28 cellular contexts compared by ENCODE assay signal in the genomic region with DNA sequence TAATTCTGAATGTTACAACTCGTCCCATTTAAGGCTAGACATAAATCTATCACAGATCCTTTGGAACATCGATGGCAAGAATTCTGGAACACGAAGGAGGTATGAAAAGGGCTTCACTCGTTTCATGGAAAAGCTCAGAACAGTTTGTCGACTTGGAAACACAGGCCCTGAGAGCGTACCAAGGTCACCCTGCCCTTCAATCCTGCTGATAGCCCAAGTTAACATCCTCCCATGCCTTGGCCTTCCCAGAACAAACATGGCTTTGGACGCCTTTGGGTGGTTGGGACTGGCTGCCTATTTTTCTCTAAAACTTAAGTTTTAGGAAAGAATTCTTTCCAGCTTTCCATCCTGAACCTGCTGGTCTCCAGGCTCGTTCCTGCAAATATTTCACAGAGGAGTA.
"Had no signal": no experiment of that assay in that cellular context is flagged by ENCODE, and none has a peak within 500 bp of the region (broad histone marks: within the 10 kb centered on the region; RNA-seq: fewer than 3 reads in every experiment).

No MANE protein-coding gene starts in this region.

- H3K36me3 ChIP-seq: stomach, suprapubic skin, thoracic aorta, thyroid gland, tibial artery, tibial nerve, transverse colon, upper lobe of left lung, upper lobe of right lung, vagina had no signal

- H3K27ac Mint-ChIP-seq: stimulated activated effector memory CD8-positive, alpha-beta T cell treated with anti-CD3 and anti-CD28 coated beads, Interleukin-12 subunit alpha, Interleukin-12 subunit beta, amount 100 ng/mL, for 72 hours; stimulated activated memory B cell treated with anti-CD40 and anti-IgM and Interleukin-4, amounts not matched to agents 10 μg/mL and 1 μg/mL and 100 μg/mL, for 72 hours; stimulated activated naive B cell treated with anti-CD40 and anti-IgM and Interleukin-4, amounts not matched to agents 10 μg/mL and 1 μg/mL and 100 μg/mL, for 72 hours; stimulated activated naive CD8-positive, alpha-beta T cell treated with anti-CD3 and anti-CD28 coated beads, Interleukin-15, amount 100 ng/mL, for 72 hours; stimulated activated naive CD8-positive, alpha-beta T cell treated with anti-CD3 and anti-CD28 coated beads, Interleukin-15, Interleukin-2, amounts not matched to agents 100 ng/mL and 50 ng/mL, for 24 hours; type B pancreatic cell had no signal

- H3K4me3 ChIP-seq: stomach, suprapubic skin, testis, thoracic aorta, thyroid gland, tibial artery, tibial nerve, transverse colon, upper lobe of left lung, upper lobe of right lung, vagina had no signal

- H3K4me1 ChIP-seq: stomach, suprapubic skin, thyroid gland, tibial artery, transverse colon, upper lobe of left lung, upper lobe of right lung, vagina had no signal

- H3K9me3 Mint-ChIP-seq: stimulated activated effector memory CD8-positive, alpha-beta T cell treated with anti-CD3 and anti-CD28 coated beads, Interleukin-12 subunit alpha, Interleukin-12 subunit beta, amount 100 ng/mL, for 72 hours; stimulated activated memory B cell treated with anti-CD40 and anti-IgM and Interleukin-4, amounts not matched to agents 10 μg/mL and 1 μg/mL and 100 μg/mL, for 72 hours; stimulated activated naive B cell treated with anti-CD40 and anti-IgM and Interleukin-4, amounts not matched to agents 10 μg/mL and 1 μg/mL and 100 μg/mL, for 72 hours; stimulated activated naive CD8-positive, alpha-beta T cell treated with anti-CD3 and anti-CD28 coated beads, Interleukin-15, Interleukin-2, amounts not matched to agents 100 ng/mL and 50 ng/mL, for 24 hours; type B pancreatic cell had no signal

- H3K27me3 Mint-ChIP-seq: stimulated activated memory B cell treated with anti-CD40 and anti-IgM and Interleukin-4, amounts not matched to agents 10 μg/mL and 1 μg/mL and 100 μg/mL, for 72 hours; stimulated activated naive B cell treated with anti-CD40 and anti-IgM and Interleukin-4, amounts not matched to agents 10 μg/mL and 1 μg/mL and 100 μg/mL, for 72 hours; stimulated activated naive CD8-positive, alpha-beta T cell treated with anti-CD3 and anti-CD28 coated beads, Interleukin-15, amount 100 ng/mL, for 72 hours; stimulated activated naive CD8-positive, alpha-beta T cell treated with anti-CD3 and anti-CD28 coated beads, Interleukin-15, Interleukin-2, amounts not matched to agents 100 ng/mL and 50 ng/mL, for 24 hours; type B pancreatic cell had no signal

- H3K27me3 ChIP-seq: stomach, suprapubic skin, testis, thyroid gland, tibial artery, tibial nerve, transverse colon, upper lobe of left lung, upper lobe of right lung, vagina had no signal

- DNase-seq: stimulated activated CD4-positive, alpha-beta T cell treated with anti-CD3 and anti-CD28 coated beads, Interleukin-2, amount 100 ng/mL, for 24 hours; stimulated activated CD4-positive, alpha-beta T cell treated with anti-CD3 and anti-CD28 coated beads, Interleukin-2, amount 100 ng/mL, for 48 hours; stimulated activated CD4-positive, alpha-beta T cell treated with anti-CD3 and anti-CD28 coated beads, Interleukin-4, amount 100 ng/mL, for 1 hour; stimulated activated CD4-positive, alpha-beta T cell treated with anti-CD3 and anti-CD28 coated beads, Interleukin-4, amount 100 ng/mL, for 24 hours; stimulated activated CD4-positive, alpha-beta T cell treated with anti-CD3 and anti-CD28 coated beads, Interleukin-4, amount 100 ng/mL, for 4 hours; stimulated activated CD8-positive, alpha-beta memory T cell treated with anti-CD3 and anti-CD28 coated beads, Interleukin-4, amount 100 ng/mL, for 48 hours; stimulated activated naive B cell treated with anti-CD40 and anti-IgM and Interleukin-4, amounts not matched to agents 10 μg/mL and 1 μg/mL and 100 μg/mL, for 72 hours; stimulated activated naive CD4-positive, alpha-beta T cell; stimulated activated naive CD4-positive, alpha-beta T cell treated with Interleukin-2 at 50 U/mL for 16 hours; stimulated activated naive CD8-positive, alpha-beta T cell treated with anti-CD3 and anti-CD28 coated beads, Interleukin-15, amount 100 ng/mL, for 72 hours; stimulated activated naive CD8-positive, alpha-beta T cell treated with anti-CD3 and anti-CD28 coated beads, Interleukin-15, Interleukin-2, amounts not matched to agents 100 U/mL and 50 U/mL, for 24 hours; stomach; substantia nigra; testis; thyroid gland; tibial artery; transverse colon; trophoblast cell; upper lobe of left lung; upper lobe of right lung had no signal

- H3K9me3 ChIP-seq: stomach, suprapubic skin, testis, thoracic aorta, thyroid gland, tibial artery, tibial nerve, transverse colon, upper lobe of left lung, upper lobe of right lung, vagina had no signal

- H3K4me3 Mint-ChIP-seq: stimulated activated effector memory CD8-positive, alpha-beta T cell treated with anti-CD3 and anti-CD28 coated beads, Interleukin-12 subunit alpha, Interleukin-12 subunit beta, amount 100 ng/mL, for 72 hours; stimulated activated memory B cell treated with anti-CD40 and anti-IgM and Interleukin-4, amounts not matched to agents 10 μg/mL and 1 μg/mL and 100 μg/mL, for 72 hours; stimulated activated naive B cell treated with anti-CD40 and anti-IgM and Interleukin-4, amounts not matched to agents 10 μg/mL and 1 μg/mL and 100 μg/mL, for 72 hours; stimulated activated naive CD8-positive, alpha-beta T cell treated with anti-CD3 and anti-CD28 coated beads, Interleukin-15, amount 100 ng/mL, for 72 hours; stimulated activated naive CD8-positive, alpha-beta T cell treated with anti-CD3 and anti-CD28 coated beads, Interleukin-15, Interleukin-2, amounts not matched to agents 100 ng/mL and 50 ng/mL, for 24 hours; type B pancreatic cell had no signal

- H3K36me3 Mint-ChIP-seq: stimulated activated effector memory CD8-positive, alpha-beta T cell treated with anti-CD3 and anti-CD28 coated beads, Interleukin-12 subunit alpha, Interleukin-12 subunit beta, amount 100 ng/mL, for 72 hours; stimulated activated memory B cell treated with anti-CD40 and anti-IgM and Interleukin-4, amounts not matched to agents 10 μg/mL and 1 μg/mL and 100 μg/mL, for 72 hours; type B pancreatic cell had no signal

- H3K27ac ChIP-seq: stomach, suprapubic skin, testis, thoracic aorta, thyroid gland, tibial artery, tibial nerve, transverse colon, upper lobe of left lung, upper lobe of right lung, vagina had no signal

- ATAC-seq: stimulated activated effector memory CD8-positive, alpha-beta T cell treated with anti-CD3 and anti-CD28 coated beads, Interleukin-12 subunit alpha, Interleukin-12 subunit beta, amount 100 ng/mL, for 72 hours; stimulated activated memory B cell treated with anti-CD40 and anti-IgM and Interleukin-4, amounts not matched to agents 10 μg/mL and 1 μg/mL and 100 μg/mL, for 72 hours; stimulated activated naive B cell treated with anti-CD40 and anti-IgM and Interleukin-4, amounts not matched to agents 10 μg/mL and 1 μg/mL and 100 μg/mL, for 72 hours; stimulated activated naive CD8-positive, alpha-beta T cell treated with anti-CD3 and anti-CD28 coated beads, Interleukin-15, amount 100 ng/mL, for 72 hours; stimulated activated naive CD8-positive, alpha-beta T cell treated with anti-CD3 and anti-CD28 coated beads, Interleukin-15, Interleukin-2, amounts not matched to agents 100 U/mL and 50 U/mL, for 24 hours; upper lobe of right lung had no signal

- H3K4me1 Mint-ChIP-seq: stimulated activated memory B cell treated with anti-CD40 and anti-IgM and Interleukin-4, amounts not matched to agents 10 μg/mL and 1 μg/mL and 100 μg/mL, for 72 hours; stimulated activated naive B cell treated with anti-CD40 and anti-IgM and Interleukin-4, amounts not matched to agents 10 μg/mL and 1 μg/mL and 100 μg/mL, for 72 hours; stimulated activated naive CD8-positive, alpha-beta T cell treated with anti-CD3 and anti-CD28 coated beads, Interleukin-15, amount 100 ng/mL, for 72 hours had no signal
